1 cellular context compared by ENCODE assay signal in genomic region chrX:8565729-8566128, GRCh38.
TF ChIP-seq lines count a peak whose summit lies in the region.

No MANE protein-coding gene starts in this region.

TF ChIP-seq in WTC11, 78 proteins besides CTCF, POLR2A, EP300 and RAD21 (continued from another document):
- no peak for TF ChIP-seq AFF4 (CRISPR knock-in tag; IDR thresholded peaks at IDR 0.05; ENCODE audit: borderline replicate concordance)
- TF ChIP-seq ZNF121 (CRISPR knock-in tag; IDR thresholded peaks at IDR 0.05) = no peak
- TF ChIP-seq ZNF138 (CRISPR knock-in tag; conservative IDR thresholded peaks at IDR 0.05) = no peak
- TF ChIP-seq USF2 (CRISPR knock-in tag; IDR thresholded peaks at IDR 0.05) = no peak
